In genomic region chr2:131590366-131590765, GRCh38 we compare ENCODE assay signal across 8 cellular contexts.
"Had no signal": no experiment of that assay in that cellular context is flagged by ENCODE, and none has a peak within 500 bp of the region (broad histone marks: within the 10 kb centered on the region; RNA-seq: fewer than 3 reads in every experiment).

No MANE protein-coding gene starts in this region.

- H2AFZ ChIP-seq: GM23248, GM23338 had no signal

- H3K36me3 ChIP-seq: HAP-1 had no signal

- H3K4me3 ChIP-seq: GM23248, GM23338, HAP-1 had no signal

- H3K4me3 Mint-ChIP-seq: GM23338, H9, HFFc6 had no signal

- DNase-seq: GM23248, GOT3, H7, H9, HCEC 1CT, HFFc6 had no signal

- H3K4me2 ChIP-seq: GM23338 had no signal

- H3K9me3 Mint-ChIP-seq: GM23338, HFFc6 had no signal

- H3K9ac ChIP-seq: GM23248 had no signal

- H3K27ac Mint-ChIP-seq: GM23338, H9, HFFc6 had no signal

- H3K27ac ChIP-seq: GM23248 had no signal

- H3K4me1 Mint-ChIP-seq: GM23338, H9 had no signal

- H3K4me1 ChIP-seq: HAP-1 had no signal

- H3K9me3 ChIP-seq: HAP-1 had no signal
